Comparison of ENCODE assay signal across 8 cellular contexts in the genomic region with DNA sequence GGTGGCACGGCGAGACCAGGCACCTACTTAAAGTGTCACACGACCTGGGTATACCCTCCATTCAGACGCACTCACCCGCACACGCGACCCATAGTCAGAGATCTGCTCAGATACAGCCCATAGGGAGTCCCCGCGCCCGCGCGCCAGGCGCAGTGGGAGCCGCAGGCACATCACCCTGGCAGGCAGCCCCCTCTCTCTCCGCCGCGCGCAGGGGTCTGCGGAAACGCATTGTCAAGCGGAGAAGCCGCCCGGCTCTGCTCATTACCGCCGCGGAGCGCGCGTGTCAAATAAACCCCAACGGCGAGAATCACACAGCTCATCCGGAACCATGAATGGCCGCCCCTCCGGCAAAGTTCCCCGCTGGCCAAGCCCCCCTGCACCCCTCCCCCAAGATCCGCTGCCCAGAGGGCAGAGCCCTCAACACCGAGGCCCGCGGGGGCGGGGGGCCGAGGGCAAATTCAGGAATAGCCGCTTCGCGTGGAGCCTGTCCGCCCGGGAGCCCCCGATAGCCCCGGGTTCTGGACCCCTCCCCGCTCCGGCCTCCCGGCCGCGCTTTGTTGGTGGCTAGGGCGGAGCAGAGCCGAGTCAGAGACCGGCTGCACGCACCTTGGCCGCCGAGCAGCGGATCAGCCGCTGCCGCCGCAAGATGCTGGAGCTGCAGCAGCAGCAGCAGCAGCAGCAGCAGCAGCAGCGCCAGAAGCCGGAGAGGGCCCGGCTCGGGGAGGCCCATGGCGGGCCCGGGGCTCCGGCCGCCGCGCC. TPM values are rescaled to one million over a fixed set of nuclear protein-coding genes. Genes with fewer than 3 reads are reported as not detected.
DNase-seq lines count a peak whose midpoint lies in the region; ATAC-seq and TF ChIP-seq lines count a peak whose summit lies in the region.

No MANE protein-coding gene starts in this region.

- 0 to 2% (median 1%) methylated on average over 20 to 73 of the region's 73 CpGs for WGBS in heart left ventricle, 4 donors

- no peaks in the 10 kb centered on the region for H3K36me3 ChIP-seq in heart left ventricle

- ATAC-seq in HG03175 (IDR thresholded peaks at IDR 0.05; ENCODE audit: unreplicated experiment) (peak; percentile 9), heart left ventricle (no peak), sciatic nerve (peak; percentile 6)

- TF ChIP-seq POLR2A in heart left ventricle (IDR thresholded peaks at IDR 0.05), result no peak

- no peak for TF ChIP-seq CTCF in heart left ventricle (IDR thresholded peaks at IDR 0.05)

- intact Hi-C loops in heart left ventricle (cut with DNase I), result no loop called here
- intact Hi-C loops in sciatic nerve (cut with DNase I), result no loop called here

- DNase-seq in NOMO-1 (lab: John Stamatoyannopoulos, UW; ENCODE audit: unreplicated experiment in 2 of 2), result peak; percentile 21 to 48
- DNase-seq in NOMO-1 treated with DMSO at 0.1 percent for 48 hours (lab: John Stamatoyannopoulos, UW; ENCODE audit: unreplicated experiment), result no peak
- peak; percentile 42 for DNase-seq in RPMI7951 (ENCODE audit: low read depth)
- peak; percentile 50 for DNase-seq in activated gamma-delta T cell treated with Interleukin-2 at 50 U/mL for 16 hours
- DNase-seq in heart left ventricle, result peak in 2 of 5 donors; percentile 30 to 75
- peak; percentile 67 for DNase-seq in sciatic nerve (ENCODE audit: low spot score)
- DNase-seq in middle frontal gyrus (ENCODE audit: extremely low spot score, low spot score), result no peak

- peaks cover 0 to 34% (median 17%) of the 10 kb centered on the region in 12 donors for H3K4me1 ChIP-seq in heart left ventricle

- peak overlapping the region in 4 of 12 donors; percentile 0 to 46 (median 33) for H3K27ac ChIP-seq in heart left ventricle

- H3K9me3 ChIP-seq in heart left ventricle, result no peaks in the 10 kb centered on the region

- H3K27me3 ChIP-seq in heart left ventricle, result peaks cover 0 to 4% (median 0%) of the 10 kb centered on the region in 9 donors

- peak overlapping the region; percentile 55 to 93 (median 70) for H3K4me3 ChIP-seq in heart left ventricle

RNA-seq across cellular contexts. Expression of a gene that starts 0.5 kb away (rescaled TPM):
- total RNA-seq in RPMI7951 (2014; rRNA removed; shearing (Covaris generic)), result 35.4 and 39.2 TPM in 2 replicates
- total RNA-seq in heart left ventricle (1 to 10 TPM in 8 of 9 donors, under 1 TPM in 1; 0.75 to 8.0 (median 1.7) TPM), sciatic nerve (2.4 TPM)
- 1 to 10 TPM in 1 of 2 donors, under 1 TPM in 1; 0.27 to 2.8 TPM for polyA plus RNA-seq in heart left ventricle

Comparison
In these comparisons a context has a peak if more than half of its experiments do, and no peak if none do; other contexts are left out.
1. DNase-seq: peak in NOMO-1 (2 of 2), RPMI7951 (single experiment), activated gamma-delta T cell treated with Interleukin-2 at 50 U/mL for 16 hours (single experiment) and sciatic nerve (single experiment); none in NOMO-1 treated with DMSO at 0.1 percent for 48 hours (single experiment) and middle frontal gyrus (single experiment).
2. ATAC-seq: peak in HG03175 (single experiment) and sciatic nerve (single experiment); none in heart left ventricle (0 of 4).